ENCODE assay signal across 20 cellular contexts in the genomic region with DNA sequence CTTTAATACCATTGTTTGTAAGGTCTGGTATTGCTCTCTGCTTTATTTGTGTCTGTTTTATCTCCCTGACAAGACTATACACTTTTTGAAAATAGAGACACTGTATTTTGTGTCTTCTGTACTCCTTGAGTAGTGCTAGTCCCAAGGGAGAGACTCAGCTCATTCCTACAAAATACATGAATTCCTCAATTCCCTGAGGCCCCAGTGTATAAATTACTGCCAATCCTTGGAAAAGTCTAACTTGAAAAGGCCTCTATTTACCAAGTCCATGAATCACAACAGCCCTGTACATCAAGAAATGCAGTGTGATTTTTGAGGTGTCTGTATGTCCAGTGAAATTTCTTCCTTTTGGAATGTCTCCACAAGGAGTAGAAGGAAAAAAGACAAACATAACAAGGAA.
"Had no signal": no experiment of that assay in that cellular context is flagged by ENCODE, and none has a peak within 500 bp of the region (broad histone marks: within the 10 kb centered on the region; RNA-seq: fewer than 3 reads in every experiment).

No MANE protein-coding gene starts in this region.

- H3K36me3 ChIP-seq: adrenal gland, SJSA1, suprapubic skin had no signal

- DNase-seq: activated CD4-positive, alpha-beta T cell treated with anti-CD3 and anti-CD28 coated beads, Interleukin-2, amount 50 U/mL, for 48 hours; activated CD8-positive, alpha-beta memory T cell treated with anti-CD3 and anti-CD28 coated beads, Interleukin-2, amount 10 ng/mL, durations not matched to agents 7 days and 5 days; activated naive CD4-positive, alpha-beta T cell treated with anti-CD3 and anti-CD28 coated beads, Interleukin-2, amount 50 U/mL, for 16 hours; activated T-cell treated with anti-CD3 and anti-CD28 coated beads, Interleukin-2, amount 50 U/mL, for 1 hour; adrenal gland; caudate nucleus; effector CD8-positive, alpha-beta T cell; hypothalamus; kidney glomerular epithelial cell; mesenchymal stem cell; natural killer cell; right cardiac atrium; stimulated activated CD4-positive, alpha-beta T cell treated with anti-CD3 and anti-CD28 coated beads, Interleukin-4, amount 100 ng/mL, for 4 hours; stimulated activated CD8-positive, alpha-beta memory T cell treated with anti-CD3 and anti-CD28 coated beads, Interleukin-4, amount 100 ng/mL, for 48 hours; stimulated activated naive CD4-positive, alpha-beta T cell treated with Interleukin-2 at 50 U/mL for 16 hours; trophoblast cell had no signal

- H3K27ac ChIP-seq: adrenal gland, coronary artery, SJSA1, suprapubic skin had no signal

- H3K9me3 ChIP-seq: adrenal gland, SJSA1, suprapubic skin had no signal

- H3K4me3 ChIP-seq: adrenal gland, coronary artery, SJSA1, smooth muscle cell, suprapubic skin had no signal
